12 cellular contexts compared by ENCODE assay signal in the genomic region with DNA sequence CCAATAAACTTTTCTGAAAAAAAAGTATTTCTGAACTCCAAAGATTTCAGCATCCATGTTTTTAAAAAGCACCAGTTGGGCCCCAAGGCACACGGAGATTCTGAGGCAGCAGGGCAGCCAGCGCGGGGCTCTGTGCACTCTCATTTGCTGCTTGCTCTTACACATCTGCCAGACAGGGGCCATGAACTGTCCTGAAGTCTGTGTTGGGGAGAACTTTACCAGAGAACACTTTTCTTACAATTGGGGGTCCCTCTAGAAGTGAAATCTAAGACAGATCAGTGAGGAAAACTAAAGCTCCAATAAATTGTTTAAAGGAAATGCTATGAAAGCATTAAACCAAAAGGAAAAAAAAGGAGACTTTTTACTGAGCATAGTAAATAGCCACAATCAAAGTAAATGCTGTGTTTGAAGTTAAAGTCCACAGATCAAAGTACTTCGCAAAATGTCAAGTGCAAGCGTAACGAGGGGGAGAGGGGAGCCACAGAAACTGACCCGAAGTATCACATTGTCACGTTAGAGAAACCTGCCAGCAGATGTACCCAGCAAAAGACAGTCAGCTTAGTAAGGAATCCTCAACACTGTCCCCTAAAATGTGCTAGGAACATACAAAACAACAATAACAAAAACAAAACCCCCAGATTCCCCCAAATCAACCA. TPM values are rescaled to one million over a fixed set of nuclear protein-coding genes. Genes with fewer than 3 reads are reported as not detected.
DNase-seq lines count a peak whose midpoint lies in the region; ATAC-seq, FAIRE-seq and TF ChIP-seq lines count a peak whose summit lies in the region.
"Had no signal": no experiment of that assay in that cellular context is flagged by ENCODE, and none has a peak within 500 bp of the region (broad histone marks: within the 10 kb centered on the region; RNA-seq: fewer than 3 reads in every experiment).

No MANE protein-coding gene starts in this region.

- H3K9me3 ChIP-seq in BLaER1, result peaks cover 15% of the 10 kb centered on the region
- no peaks in the 10 kb centered on the region for H3K9me3 ChIP-seq in adrenal gland (replicated peaks in 1 of 3)
- no peaks in the 10 kb centered on the region for H3K9me3 ChIP-seq in hepatocyte (ENCODE audit: low read depth)
- H3K9me3 ChIP-seq in pancreas, result no peaks in the 10 kb centered on the region

- peak in 3 of 4 donors; percentile 37 to 53 (median 42) for ATAC-seq in pancreas
- ATAC-seq: Panc1 had no signal

- no peaks in the 10 kb centered on the region for H3K9me2 ChIP-seq in hepatocyte (replicated peaks; ENCODE audit: insufficient read depth)

- H3K36me3 ChIP-seq in BLaER1 (no peaks in the 10 kb centered on the region), adrenal gland (replicated peaks in 1 of 2) (no peaks in the 10 kb centered on the region), hepatocyte (replicated peaks; ENCODE audit: insufficient read depth, low read depth) (no peaks in the 10 kb centered on the region), pancreas (peaks cover 0 to 3% (median 0%) of the 10 kb centered on the region in 3 donors)

- no peak for TF ChIP-seq POLR2A in adrenal gland (IDR thresholded peaks at IDR 0.05)

- H3K27me3 ChIP-seq in BLaER1 (no peaks in the 10 kb centered on the region), adrenal gland (no peaks in the 10 kb centered on the region), hepatocyte (no peaks in the 10 kb centered on the region), pancreas (no peaks in the 10 kb centered on the region)

- H3K4me1 ChIP-seq in BLaER1, result peaks cover 37% of the 10 kb centered on the region
- peaks cover 15 to 49% of the 10 kb centered on the region in 2 donors for H3K4me1 ChIP-seq in adrenal gland (replicated peaks in 1 of 2)
- peaks cover 30% of the 10 kb centered on the region for H3K4me1 ChIP-seq in hepatocyte (ENCODE audit: insufficient read depth)
- H3K4me1 ChIP-seq in pancreas, result peaks cover 18 to 31% (median 20%) of the 10 kb centered on the region in 3 donors

- FAIRE-seq in pancreas (lab: Jason Lieb, UNC), result no peak
- FAIRE-seq: bronchial epithelial cell had no signal

- H3K9ac ChIP-seq in BLaER1, result peak overlapping the region; percentile 69; the same call in 1 of the 2 replicates

- H3K27ac ChIP-seq in BLaER1 (peak overlapping the region; percentile 12; the same call in 1 of the 2 replicates), adrenal gland (peak overlapping the region; percentile 22 to 90 (median 85)), hepatocyte (peak overlapping the region; percentile 87), pancreas (peak overlapping the region; percentile 70 to 94 (median 76))

- peaks cover 4% of the 10 kb centered on the region for H3K79me2 ChIP-seq in hepatocyte

- no peak for TF ChIP-seq CTCF in adrenal gland (IDR thresholded peaks at IDR 0.05)
- TF ChIP-seq CTCF in hepatocyte (IDR thresholded peaks at IDR 0.05; ENCODE audit: poor library complexity), result no peak
- TF ChIP-seq CTCF in pancreas (IDR thresholded peaks at IDR 0.05), result no peak

- DNase-seq in adrenal gland (peak in 5 of 7 donors; percentile 46 to 61 (median 54)), hepatocyte (ENCODE audit: low spot score) (peak; percentile 35), pancreas (peak in 2 of 6 donors; percentile 38 to 44), mucosa of gallbladder (ENCODE audit: low spot score) (no peak), cerebellum (ENCODE audit: low spot score) (no peak)
- DNase-seq in stimulated activated CD4-positive, alpha-beta T cell treated with anti-CD3 and anti-CD28 coated beads, Interleukin-4, amount 100 ng/mL, for 1 hour, result no peak
- DNase-seq in stimulated activated CD4-positive, alpha-beta T cell treated with anti-CD3 and anti-CD28 coated beads, Interleukin-1b, Interleukin-23, amount 100 ng/mL, for 48 hours, result no peak
- DNase-seq: activated CD4-positive, alpha-beta T cell treated with anti-CD3 and anti-CD28 coated beads, Interleukin-2, amount 10 ng/mL, durations not matched to agents 7 days and 5 days; stimulated activated CD4-positive, alpha-beta T cell treated with anti-CD3 and anti-CD28 coated beads, Interleukin-4, amount 100 ng/mL, for 4 hours had no signal

- intact Hi-C loops in adrenal gland (cut with DNase I) (no loop called here), pancreas (cut with DNase I) (no loop called here)

- peak overlapping the region; percentile 14 for H2AFZ ChIP-seq in hepatocyte

- H4K20me1 ChIP-seq in BLaER1, result no peaks in the 10 kb centered on the region
- H4K20me1 ChIP-seq in hepatocyte (ENCODE audit: insufficient read depth, poor library complexity, severe bottlenecking), result no peaks in the 10 kb centered on the region

- H3K4me2 ChIP-seq in BLaER1 (peak overlapping the region; percentile 88), hepatocyte (peak overlapping the region; percentile 71)

- WGBS in adrenal gland, 4 donors, result 24 to 41% (median 26%) methylated on average over 8 of the region's 8 CpGs
- 18% methylated on average over 8 of the region's 8 CpGs for WGBS in hepatocyte (ENCODE audit: low lambda C conversion rate, missing lambda C conversion rate)
- whole genome bisulfite sequencing in pancreas, 2 donors, result 10 to 18% methylated on average over 8 of the region's 8 CpGs

- H3K4me3 ChIP-seq in BLaER1, result peak overlapping the region; percentile 48
- H3K4me3 ChIP-seq in adrenal gland, result peak overlapping the region in 2 of 4 donors; percentile 31 to 46
- peak overlapping the region; percentile 20 for H3K4me3 ChIP-seq in hepatocyte
- peak overlapping the region in 3 of 4 donors; percentile 18 to 48 (median 38) for H3K4me3 ChIP-seq in pancreas

RNA-seq across cellular contexts. Expression of gene SORBS2, which starts 37.8 kb away (rescaled TPM):
- 100 to 1,000 TPM; 462 to 875 (median 657) TPM for total RNA-seq in adrenal gland
- 100 to 1,000 TPM; 129 to 542 (median 186) TPM for polyA plus RNA-seq in adrenal gland
- total RNA-seq in hepatocyte, result 52.1 and 56.5 TPM in 2 replicates
- 43.4 and 60.0 TPM in 2 replicates for polyA plus RNA-seq in hepatocyte
- total RNA-seq in pancreas, result 100 to 1,000 TPM; 103 to 245 (median 145) TPM
- 10 to 100 TPM; 61.7 to 74.9 TPM for polyA plus RNA-seq in pancreas
- 184 TPM for total RNA-seq in mucosa of gallbladder
- 90.4 TPM for total RNA-seq in cerebellum
- total RNA-seq: activated CD4-positive, alpha-beta T cell treated with anti-CD3 and anti-CD28 coated beads, Interleukin-2, amount 10 ng/mL, durations not matched to agents 7 days and 5 days had no signal

Comparison
In these comparisons a context has a peak if more than half of its experiments do, and no peak if none do; other contexts are left out.
1. H3K27ac ChIP-seq: peak in every context shown above with its lines; median percentile 87 in hepatocyte; 85 in adrenal gland; 76 in pancreas; 12 in BLaER1.
2. DNase-seq: peak in adrenal gland (5 of 7) and hepatocyte (single experiment); none in stimulated activated CD4-positive, alpha-beta T cell treated with anti-CD3 and anti-CD28 coated beads, Interleukin-4, amount 100 ng/mL, for 1 hour (single experiment), mucosa of gallbladder (single experiment), stimulated activated CD4-positive, alpha-beta T cell treated with anti-CD3 and anti-CD28 coated beads, Interleukin-1b, Interleukin-23, amount 100 ng/mL, for 48 hours (single experiment) and cerebellum (single experiment).